1 cellular context compared by ENCODE assay signal in the genomic region with DNA sequence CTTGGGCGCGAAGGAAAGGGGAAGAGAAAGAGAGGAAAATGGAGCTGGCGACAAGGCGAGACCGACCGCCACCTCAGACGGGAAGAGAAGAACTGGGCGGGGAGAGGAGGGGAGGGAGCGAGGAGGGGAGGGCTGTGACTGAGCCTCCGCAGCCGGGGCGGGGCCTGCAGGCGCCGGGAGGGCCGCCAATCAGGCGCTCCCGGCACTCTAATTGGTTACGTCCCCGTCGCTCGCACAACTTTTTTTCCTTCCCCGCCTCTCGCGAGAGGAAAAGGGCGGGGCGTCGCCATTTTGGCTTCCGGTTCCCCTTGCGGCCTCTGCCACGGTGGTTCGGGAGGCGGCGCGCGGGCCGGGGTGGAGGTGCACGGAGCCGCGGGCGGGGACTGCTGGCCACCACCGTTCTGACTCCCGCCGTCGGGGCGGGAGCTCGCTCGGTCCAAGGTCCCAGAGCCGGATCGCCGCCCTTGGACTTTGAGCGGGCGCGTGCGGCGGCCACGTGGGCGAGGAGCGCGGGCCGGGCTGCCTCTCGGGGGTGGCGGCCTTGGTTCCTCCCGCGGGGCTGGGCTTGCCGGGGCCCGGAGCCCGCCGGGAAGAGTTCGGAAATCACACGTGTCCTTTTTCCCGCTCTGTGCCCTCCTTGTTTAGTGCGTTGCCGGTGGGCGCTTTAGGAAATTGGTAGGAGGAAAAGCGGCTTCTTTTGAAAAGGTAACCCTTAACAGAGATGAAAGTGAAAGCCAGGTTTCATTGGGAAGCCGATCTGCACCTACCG.
A peak's percentile ranks its signal among the peaks of the same experiment; 100 is the strongest.
TF ChIP-seq lines count a peak whose summit lies in the region.

TSS of gene GDI2 (minus strand) at position 94 of the 769 bp plus-strand sequence. CDS start 176 bp downstream, outside the sequence.

TF ChIP-seq in liver, 16 proteins besides CTCF, POLR2A, EP300 and RAD21 (continued from another document):
- TF ChIP-seq ZBTB33 (IDR thresholded peaks at IDR 0.05) = peak; percentile 98
- TF ChIP-seq EGR1 (IDR thresholded peaks at IDR 0.05; ENCODE audit: low read depth in 2 of 2) = no peak
- no peak for TF ChIP-seq ATF3 (IDR thresholded peaks at IDR 0.05)
- no peak for TF ChIP-seq NR2F2 (IDR thresholded peaks at IDR 0.05)
- no peak for TF ChIP-seq FOXA2 (IDR thresholded peaks at IDR 0.05)
- TF ChIP-seq SP1 (IDR thresholded peaks at IDR 0.05) = peak; percentile 83
- TF ChIP-seq YY1 (IDR thresholded peaks at IDR 0.05) = peak; percentile 98
- TF ChIP-seq, protein P1, sequence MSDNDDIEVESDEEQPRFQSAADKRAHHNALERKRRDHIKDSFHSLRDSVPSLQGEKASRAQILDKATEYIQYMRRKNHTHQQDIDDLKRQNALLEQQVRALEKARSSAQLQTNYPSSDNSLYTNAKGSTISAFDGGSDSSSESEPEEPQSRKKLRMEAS (IDR thresholded peaks at IDR 0.05) = peak; percentile 79
- no peak for TF ChIP-seq FOXA1 (IDR thresholded peaks at IDR 0.05)
- TF ChIP-seq RXRA (IDR thresholded peaks at IDR 0.05) = no peak
TF ChIP-seq in liver: peak in this region for 10.
